8 cellular contexts compared by ENCODE assay signal in genomic region chr3:48952510-48953118, GRCh38. TPM values are rescaled to one million over a fixed set of nuclear protein-coding genes. Genes with fewer than 3 reads are reported as not detected.
DNase-seq lines count a peak whose midpoint lies in the region; ATAC-seq and TF ChIP-seq lines count a peak whose summit lies in the region.

No MANE protein-coding gene starts in this region.

- ATAC-seq in gastrocnemius medialis (peak in 1 of 2 donors; percentile 72), GM18519 (IDR thresholded peaks at IDR 0.05; ENCODE audit: low FRiP score, unreplicated experiment) (no peak), HG03025 (IDR thresholded peaks at IDR 0.05; ENCODE audit: low FRiP score, unreplicated experiment) (no peak)

- TF ChIP-seq CTCF in BE2C (IDR thresholded peaks at IDR 0.05; ENCODE audit: low read depth, low read length), result peak; percentile 44
- peak; percentile 31 for TF ChIP-seq CTCF in fibroblast of mammary gland (conservative IDR thresholded peaks at IDR 0.05; ENCODE audit: control insufficient read depth, insufficient read depth, low read depth, low read length)
- peak in 4 of 5 experiments; percentile 12 to 52 (median 40) for TF ChIP-seq CTCF in gastrocnemius medialis (IDR thresholded peaks at IDR 0.05 in 4 of 5, conservative IDR thresholded peaks at IDR 0.05 in 1 of 5)

- no peak overlapping the region for H3K27ac ChIP-seq in gastrocnemius medialis

- H3K4me1 ChIP-seq in BE2C (no peaks in the 10 kb centered on the region), gastrocnemius medialis (peaks cover 27 to 50% of the 10 kb centered on the region in 2 donors)

- H3K4me3 ChIP-seq in BE2C (ENCODE audit: low read depth, low read length), result no peak overlapping the region
- no peak overlapping the region for H3K4me3 ChIP-seq in fibroblast of mammary gland (ENCODE audit: control insufficient read depth, low read depth, low read length)
- no peak overlapping the region for H3K4me3 ChIP-seq in gastrocnemius medialis

- peaks cover 18% of the 10 kb centered on the region for H3K4me1 Mint-ChIP-seq in activated CD4-positive, alpha-beta memory T cell treated with anti-CD3 and anti-CD28 coated beads for 36 hours (ENCODE audit: low read depth)

- intact Hi-C loops in activated CD4-positive, alpha-beta memory T cell treated with anti-CD3 and anti-CD28 coated beads for 36 hours (cut with micrococcal nuclease), result no loop called here
- intact Hi-C loops in gastrocnemius medialis (cut with DNase I; ENCODE audit: low total_unique reads), result loop anchor here (5.0 kb wide), 1 partner anchor 215 kb away; no protein-coding TSS in a partner anchor

- H3K27me3 ChIP-seq in BE2C, result no peaks in the 10 kb centered on the region
- H3K27me3 ChIP-seq in gastrocnemius medialis, result no peaks in the 10 kb centered on the region

- in situ Hi-C loops in gastrocnemius medialis (cut with MboI; ENCODE audit: low sequenced_read_pairs in 4 of 4), result no loop called here

- TF ChIP-seq POLR2A in gastrocnemius medialis (IDR thresholded peaks at IDR 0.05), result no peak

- H3K9me3 ChIP-seq in BE2C (no peaks in the 10 kb centered on the region), gastrocnemius medialis (no peaks in the 10 kb centered on the region)

- no peaks in the 10 kb centered on the region for H3K9me3 Mint-ChIP-seq in activated CD4-positive, alpha-beta memory T cell treated with anti-CD3 and anti-CD28 coated beads for 36 hours

- H3K36me3 Mint-ChIP-seq in activated CD4-positive, alpha-beta memory T cell treated with anti-CD3 and anti-CD28 coated beads for 36 hours, result peaks cover 22% of the 10 kb centered on the region

- DNase-seq in BE2C (peak; percentile 21), HT1080 (ENCODE audit: low read depth) (peak; percentile 16), fibroblast of mammary gland (ENCODE audit: low read depth) (peak; percentile 18), gastrocnemius medialis (peak in 1 of 2 donors; percentile 37)
- DNase-seq in activated CD4-positive, alpha-beta memory T cell treated with anti-CD3 and anti-CD28 coated beads for 36 hours, result peak; percentile 66
- DNase-seq in NK-92 treated with Interleukin-12 subunit alpha and Interleukin-12 subunit beta, amount 100 ng/mL, for 24 hours (lab: John Stamatoyannopoulos, UW), result no peak

- H3K27me3 Mint-ChIP-seq in activated CD4-positive, alpha-beta memory T cell treated with anti-CD3 and anti-CD28 coated beads for 36 hours, result no peaks in the 10 kb centered on the region

- H3K36me3 ChIP-seq in BE2C (0 out of 2 replicates have a peak, but pooled peaks cover 3% of the 10 kb centered on the region), gastrocnemius medialis (peaks cover 0 to 14% of the 10 kb centered on the region in 2 donors)

- H3K27ac Mint-ChIP-seq in activated CD4-positive, alpha-beta memory T cell treated with anti-CD3 and anti-CD28 coated beads for 36 hours, result no peak overlapping the region

- POLR2A ChIA-PET in activated CD4-positive, alpha-beta memory T cell treated with anti-CD3 and anti-CD28 coated beads for 36 hours (lab: Charles Lee), result interaction anchor here (1.2 kb wide), 1 partner anchor 141 kb away, joined by 3 read pairs; the partner anchor contains the start of gene QRICH1

- CTCF ChIA-PET in activated CD4-positive, alpha-beta memory T cell treated with anti-CD3 and anti-CD28 coated beads for 36 hours (lab: Charles Lee), result interaction anchor here (0.6 to 2.4 kb wide), 8 partner anchors 9 to 213 kb away, joined by 3 to 14 read pairs (median 4); partner anchors contain the start of genes ARIH2 and SLC25A20

- H3K4me3 Mint-ChIP-seq in activated CD4-positive, alpha-beta memory T cell treated with anti-CD3 and anti-CD28 coated beads for 36 hours, result no peak overlapping the region

RNA-seq across cellular contexts. Expression of gene ARIH2, which starts 34.0 kb away (rescaled TPM):
- polyA plus RNA-seq in BE2C (2012; ENCODE audit: insufficient read depth, insufficient read length, low read depth), result 75.8 TPM
- 109 and 119 TPM in 2 replicates for total RNA-seq in HT1080 (2014; rRNA removed; shearing (Covaris generic))
- 97.8 and 107 TPM in 2 replicates for polyA plus RNA-seq in HT1080 (2015; cell fraction: cytosol; rRNA removed)
- 115 and 123 TPM in 2 replicates for polyA plus RNA-seq in HT1080 (2015; cell fraction: nucleus; rRNA removed)
- 100 to 1,000 TPM; 109 to 130 TPM for total RNA-seq in activated CD4-positive, alpha-beta memory T cell treated with anti-CD3 and anti-CD28 coated beads for 36 hours
- 100 to 1,000 TPM; 118 to 176 (median 143) TPM for total RNA-seq in gastrocnemius medialis

RNA-seq across cellular contexts. Expression of gene P4HTM, which starts 37.4 kb away (rescaled TPM):
- polyA plus RNA-seq in BE2C (2012; ENCODE audit: insufficient read depth, insufficient read length, low read depth), result 18.3 TPM
- 8.4 and 13.4 TPM in 2 replicates for total RNA-seq in HT1080 (2014; rRNA removed; shearing (Covaris generic))
- 7.2 and 8.0 TPM in 2 replicates for polyA plus RNA-seq in HT1080 (2015; cell fraction: cytosol; rRNA removed)
- polyA plus RNA-seq in HT1080 (2015; cell fraction: nucleus; rRNA removed), result 21.6 and 27.9 TPM in 2 replicates
- 10 to 100 TPM; 32.7 to 32.8 TPM for total RNA-seq in activated CD4-positive, alpha-beta memory T cell treated with anti-CD3 and anti-CD28 coated beads for 36 hours
- 10 to 100 TPM; 13.6 to 21.7 (median 20.3) TPM for total RNA-seq in gastrocnemius medialis

RNA-seq across cellular contexts. Expression of gene SLC25A20, which starts 53.9 kb away (rescaled TPM):
- 17.8 TPM for polyA plus RNA-seq in BE2C (2012; ENCODE audit: insufficient read depth, insufficient read length, low read depth)
- 14.4 and 19.8 TPM in 2 replicates for total RNA-seq in HT1080 (2014; rRNA removed; shearing (Covaris generic))
- polyA plus RNA-seq in HT1080 (2015; cell fraction: cytosol; rRNA removed), result 7.1 and 9.2 TPM in 2 replicates
- polyA plus RNA-seq in HT1080 (2015; cell fraction: nucleus; rRNA removed), result 7.3 and 9.4 TPM in 2 replicates
- 10 to 100 TPM; 16.7 to 18.2 TPM for total RNA-seq in activated CD4-positive, alpha-beta memory T cell treated with anti-CD3 and anti-CD28 coated beads for 36 hours
- 100 to 1,000 TPM in 1 of 4 donors, 10 to 100 TPM in 3; 67.8 to 110 (median 83.4) TPM for total RNA-seq in gastrocnemius medialis

RNA-seq across cellular contexts. Expression of gene WDR6, which starts 54.6 kb away (rescaled TPM):
- 203 TPM for polyA plus RNA-seq in BE2C (2012; ENCODE audit: insufficient read depth, insufficient read length, low read depth)
- total RNA-seq in HT1080 (2014; rRNA removed; shearing (Covaris generic)), result 87.0 and 97.2 TPM in 2 replicates
- 56.9 and 61.5 TPM in 2 replicates for polyA plus RNA-seq in HT1080 (2015; cell fraction: cytosol; rRNA removed)
- polyA plus RNA-seq in HT1080 (2015; cell fraction: nucleus; rRNA removed), result 336 and 385 TPM in 2 replicates
- 100 to 1,000 TPM; 139 to 144 TPM for total RNA-seq in activated CD4-positive, alpha-beta memory T cell treated with anti-CD3 and anti-CD28 coated beads for 36 hours
- total RNA-seq in gastrocnemius medialis, result 10 to 100 TPM; 40.4 to 50.9 (median 45.5) TPM
